ENCODE assay signal across 8 cellular contexts in the genomic region with DNA sequence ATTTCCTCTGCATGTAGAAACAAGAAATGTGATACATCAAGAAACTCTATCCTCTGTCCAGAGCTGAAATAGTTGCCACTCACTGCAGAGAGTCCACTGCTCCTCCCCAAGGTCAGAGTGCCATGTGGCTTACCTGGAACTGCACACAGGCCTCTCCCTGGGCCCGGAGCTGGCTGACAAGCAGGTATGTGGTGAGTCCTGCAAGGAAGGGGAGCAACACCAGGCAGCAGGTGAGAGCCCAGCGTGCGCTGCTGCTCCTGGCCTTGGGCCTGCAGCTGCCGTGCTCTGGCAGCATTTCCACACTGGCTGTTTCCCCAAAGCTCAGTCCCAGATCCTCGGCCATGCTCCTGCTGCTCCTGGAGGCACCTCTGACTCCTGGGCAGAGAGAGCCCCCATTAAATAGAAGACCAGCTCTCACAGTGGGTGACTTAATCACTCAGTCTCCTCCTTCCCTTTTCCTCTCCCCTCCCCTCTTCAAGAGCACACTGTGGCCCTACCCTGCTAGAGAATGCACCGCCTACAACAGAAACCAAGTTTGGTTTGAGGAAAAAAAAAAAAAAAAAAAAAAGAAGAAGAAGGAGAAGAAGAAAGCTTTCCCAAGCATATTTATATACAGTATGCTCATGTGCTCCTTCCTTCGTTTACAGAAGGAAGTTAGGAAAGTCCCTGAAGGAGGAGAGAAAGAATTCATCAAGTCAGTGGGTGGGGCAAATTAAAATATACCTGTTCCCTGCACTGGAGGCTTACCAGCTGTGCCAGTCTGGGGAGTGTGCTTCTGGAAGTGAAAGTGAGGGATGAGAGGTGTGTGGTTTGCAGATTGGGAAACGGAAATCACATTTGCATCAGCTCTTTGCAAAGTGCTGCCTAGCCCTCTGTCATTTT. TPM values are rescaled to one million over a fixed set of nuclear protein-coding genes. Genes with fewer than 3 reads are reported as not detected.
DNase-seq lines count a peak whose midpoint lies in the region; ATAC-seq and TF ChIP-seq lines count a peak whose summit lies in the region.

TSS of gene TNFSF15 (minus strand) at position 370 of the 882 bp plus-strand sequence. CDS start at position 343, 27 bp downstream.

- peak within 1 kb of the TSS; percentile 67 for H3K4me3 Mint-ChIP-seq in mesothelial cell of epicardium

- peak within 1 kb of the TSS; percentile 12 to 37 (median 14) for H3K4me3 ChIP-seq in mammary epithelial cell (replicated peaks in 1 of 3; ENCODE audit: insufficient read depth in 1 of 3, low read depth in 2 of 3, low read length in 3 of 3)

- dilution Hi-C loops in mammary epithelial cell (cut with HindIII; ENCODE audit: low sequenced_read_pairs): no loop called here

- H3K36me3 ChIP-seq in mammary epithelial cell (ENCODE audit: insufficient read depth, low read length): no peaks in the 10 kb centered on the region

- no peaks in the 10 kb centered on the region for H3K36me3 Mint-ChIP-seq in mesothelial cell of epicardium

- peaks cover 35% of the 10 kb centered on the region for H3K4me1 ChIP-seq in mammary epithelial cell (ENCODE audit: insufficient read depth, low read length)

- ATAC-seq in GM18861 (IDR thresholded peaks at IDR 0.05; ENCODE audit: unreplicated experiment) (peak; percentile 83), HG03045 (IDR thresholded peaks at IDR 0.05; ENCODE audit: unreplicated experiment) (peak; percentile 89)

- DNase-seq in Ammon's horn (ENCODE audit: low spot score): peak; percentile 15
- peak; percentile 85 for DNase-seq in NCI-H69 (lab: John Stamatoyannopoulos, UW)
- peak; percentile 82 for DNase-seq in mammary epithelial cell
- DNase-seq in mesothelial cell of epicardium (ENCODE audit: low spot score in 2 of 2, unreplicated experiment in 2 of 2): peak in 1 of 2 experiments; percentile 43
- DNase-seq in ureter (ENCODE audit: low spot score): peak; percentile 59
- DNase-seq in DMS114 treated with DMSO at 0.1 percent for 48 hours (lab: John Stamatoyannopoulos, UW; ENCODE audit: unreplicated experiment): no peak

- peak within 1 kb of the TSS; percentile 64 for H3K27ac ChIP-seq in mammary epithelial cell (ENCODE audit: insufficient read depth, low read depth, low read length)

- peak within 1 kb of the TSS; percentile 98 for H3K27ac Mint-ChIP-seq in mesothelial cell of epicardium

- no peaks in the 10 kb centered on the region for H3K27me3 Mint-ChIP-seq in mesothelial cell of epicardium (ENCODE audit: low read depth)

- peak within 1 kb of the TSS; percentile 43 for H3K9ac ChIP-seq in mammary epithelial cell (ENCODE audit: insufficient read depth, low read length)

- H3K4me1 Mint-ChIP-seq in mesothelial cell of epicardium: peaks cover 44% of the 10 kb centered on the region

- WGBS in mammary epithelial cell (ENCODE audit: low coverage, missing lambda C conversion rate): 1% methylated on average over 8 of the region's 8 CpGs

- CTCF ChIA-PET in mammary epithelial cell (lab: Charles Lee; ENCODE audit: low non-redundant PET): no interaction called here

- H2AFZ ChIP-seq in mammary epithelial cell (ENCODE audit: low read depth, low read length): peak within 1 kb of the TSS; percentile 68

- BruUV-seq in mammary epithelial cell (replicated peaks; lab: Mats Ljungman, UMichigan): no TSS peak

- peak within 1 kb of the TSS; percentile 86 for H3K4me2 ChIP-seq in mammary epithelial cell (ENCODE audit: insufficient read depth, low read depth, low read length)

- H3K9me3 ChIP-seq in mammary epithelial cell (replicated peaks; ENCODE audit: insufficient read depth, low read length): no peaks in the 10 kb centered on the region

- no peaks in the 10 kb centered on the region for H3K27me3 ChIP-seq in mammary epithelial cell (ENCODE audit: insufficient read depth, low read length)

- H3K79me2 ChIP-seq in mammary epithelial cell (ENCODE audit: insufficient read depth, low read length): no peaks in the 10 kb centered on the region

- intact Hi-C loops in mammary epithelial cell (cut with micrococcal nuclease): loop anchor here (5.0 kb wide), 2 partner anchors 64 to 124 kb away; partner anchors contain the start of gene TEX48

- no peaks in the 10 kb centered on the region for H3K9me3 Mint-ChIP-seq in mesothelial cell of epicardium

- in situ Hi-C loops in mammary epithelial cell (cut with MboI; ENCODE audit: low sequenced_read_pairs in 2 of 2): no loop called here

- peak in 1 of 2 donors; percentile 8 for TF ChIP-seq CTCF in mammary epithelial cell (conservative IDR thresholded peaks at IDR 0.05 in 1 of 2, IDR thresholded peaks at IDR 0.05 in 1 of 2; ENCODE audit: extremely low read depth in 1 of 2, insufficient read depth in 1 of 2, low read depth in 1 of 2, low read length in 2 of 2)
- TF ChIP-seq CTCF in mesothelial cell of epicardium (IDR thresholded peaks at IDR 0.05; ENCODE audit: unreplicated experiment): no peak

- H4K20me1 ChIP-seq in mammary epithelial cell (ENCODE audit: insufficient read depth, low read length): no peaks in the 10 kb centered on the region

RNA-seq across cellular contexts. Expression of gene TNFSF15, which starts in this region (rescaled TPM):
- total RNA-seq in mammary epithelial cell: 1 to 10 TPM; 1.3 to 2.1 TPM
- polyA plus RNA-seq in mammary epithelial cell: 0.74 TPM
- 0.62 TPM for polyA minus RNA-seq in mammary epithelial cell
- 11.7 to 12.2 TPM (median 12.2 TPM) in 3 replicates for total RNA-seq in mesothelial cell of epicardium
- total RNA-seq in ureter: 16.2 TPM
